ENCODE assay signal across 10 cellular contexts in the genomic region with DNA sequence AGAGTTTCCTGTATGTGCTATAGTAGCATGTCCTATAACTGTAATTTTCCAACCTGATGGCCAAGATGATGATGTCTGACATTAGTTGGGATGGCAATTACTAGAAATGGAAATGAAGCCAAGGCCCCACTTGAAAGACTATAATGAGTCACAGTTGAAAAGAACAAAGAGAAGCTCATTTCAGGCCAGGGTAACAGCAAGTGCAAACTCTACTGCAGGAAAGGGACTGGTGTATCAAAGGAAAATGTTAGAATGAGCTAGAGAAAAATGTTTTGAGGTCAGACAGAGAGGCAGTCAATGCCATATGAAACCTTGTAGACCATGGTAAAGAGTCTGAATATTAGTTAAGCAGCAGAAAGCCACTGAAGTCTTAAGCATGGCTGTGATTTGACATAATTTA.
DNase-seq lines count a peak whose midpoint lies in the region; ATAC-seq and TF ChIP-seq lines count a peak whose summit lies in the region.
"Had no signal": no experiment of that assay in that cellular context is flagged by ENCODE, and none has a peak within 500 bp of the region (broad histone marks: within the 10 kb centered on the region; RNA-seq: fewer than 3 reads in every experiment).

No MANE protein-coding gene starts in this region.

- peak in 1 of 2 donors; percentile 11 for DNase-seq in activated naive CD4-positive, alpha-beta T cell treated with anti-CD3 and anti-CD28 coated beads, Interleukin-2, amount 50 U/mL, for 72 hours (ENCODE audit: low spot score in 2 of 2)
- no peak for DNase-seq in activated naive CD4-positive, alpha-beta T cell treated with anti-CD3 and anti-CD28 coated beads, Interleukin-2, amount 50 U/mL, for 16 hours
- peak; percentile 13 for DNase-seq in activated CD8-positive, alpha-beta T cell treated with anti-CD3 and anti-CD28 coated beads for 36 hours
- no peak for DNase-seq in stimulated activated naive CD4-positive, alpha-beta T cell treated with Interleukin-2 at 50 U/mL for 16 hours (lab: John Stamatoyannopoulos, UW)
- DNase-seq in DMS114 treated with DMSO at 0.1 percent for 48 hours (lab: John Stamatoyannopoulos, UW; ENCODE audit: unreplicated experiment) = no peak
- no peak for DNase-seq in chondrocyte (ENCODE audit: low spot score)
- no peak for DNase-seq in foreskin keratinocyte
- DNase-seq: amygdala, NCI-H345 had no signal

- no peak for TF ChIP-seq CTCF in activated CD8-positive, alpha-beta T cell treated with anti-CD3 and anti-CD28 coated beads for 36 hours (IDR thresholded peaks at IDR 0.05)
- TF ChIP-seq CTCF in chondrocyte (IDR thresholded peaks at IDR 0.05) = no peak
- no peak for TF ChIP-seq CTCF in foreskin keratinocyte (conservative IDR thresholded peaks at IDR 0.05)

- H3K9me3 Mint-ChIP-seq in activated naive CD4-positive, alpha-beta T cell treated with anti-CD3 and anti-CD28 coated beads, Interleukin-2, amount 50 U/mL, for 72 hours = no peaks in the 10 kb centered on the region
- H3K9me3 Mint-ChIP-seq in activated CD8-positive, alpha-beta T cell treated with anti-CD3 and anti-CD28 coated beads for 36 hours = no peaks in the 10 kb centered on the region
- no peaks in the 10 kb centered on the region for H3K9me3 Mint-ChIP-seq in chondrocyte (ENCODE audit: low read depth)

- peaks cover 5% of the 10 kb centered on the region for H3K4me1 ChIP-seq in foreskin keratinocyte

- CTCF ChIA-PET in activated CD8-positive, alpha-beta T cell treated with anti-CD3 and anti-CD28 coated beads for 36 hours (lab: Charles Lee) = interaction anchor here (1.0 kb wide), 2 partner anchors 29 to 69 kb away, joined by 3 read pairs; no protein-coding TSS in a partner anchor

- intact Hi-C loops in activated CD8-positive, alpha-beta T cell treated with anti-CD3 and anti-CD28 coated beads for 36 hours (cut with micrococcal nuclease) = no loop called here

- H3K4me3 Mint-ChIP-seq in activated CD8-positive, alpha-beta T cell treated with anti-CD3 and anti-CD28 coated beads for 36 hours = no peak overlapping the region
- no peak overlapping the region for H3K4me3 Mint-ChIP-seq in chondrocyte (ENCODE audit: unreplicated experiment)

- no peaks in the 10 kb centered on the region for H3K27me3 Mint-ChIP-seq in activated CD8-positive, alpha-beta T cell treated with anti-CD3 and anti-CD28 coated beads for 36 hours
- no peaks in the 10 kb centered on the region for H3K27me3 Mint-ChIP-seq in chondrocyte (ENCODE audit: low read depth)

- no peak overlapping the region for H3K27ac ChIP-seq in foreskin keratinocyte

- H3K36me3 Mint-ChIP-seq in activated naive CD4-positive, alpha-beta T cell treated with anti-CD3 and anti-CD28 coated beads, Interleukin-2, amount 50 U/mL, for 72 hours = peaks cover 7% of the 10 kb centered on the region in 2 donors
- H3K36me3 Mint-ChIP-seq in activated CD8-positive, alpha-beta T cell treated with anti-CD3 and anti-CD28 coated beads for 36 hours (ENCODE audit: low read depth) = peaks cover 8% of the 10 kb centered on the region
- H3K36me3 Mint-ChIP-seq in chondrocyte (ENCODE audit: low read depth) = peaks cover 9% of the 10 kb centered on the region

- H3K4me1 Mint-ChIP-seq in activated CD8-positive, alpha-beta T cell treated with anti-CD3 and anti-CD28 coated beads for 36 hours (ENCODE audit: low read depth) = peaks cover 23% of the 10 kb centered on the region
- no peaks in the 10 kb centered on the region for H3K4me1 Mint-ChIP-seq in chondrocyte (ENCODE audit: low read depth)

- peak overlapping the region in 1 of 2 donors; percentile 29 for H3K27ac Mint-ChIP-seq in activated naive CD4-positive, alpha-beta T cell treated with anti-CD3 and anti-CD28 coated beads, Interleukin-2, amount 50 U/mL, for 72 hours
- peak overlapping the region; percentile 69 for H3K27ac Mint-ChIP-seq in activated CD8-positive, alpha-beta T cell treated with anti-CD3 and anti-CD28 coated beads for 36 hours
- no peak overlapping the region for H3K27ac Mint-ChIP-seq in chondrocyte (ENCODE audit: unreplicated experiment)

- POLR2A ChIA-PET in activated CD8-positive, alpha-beta T cell treated with anti-CD3 and anti-CD28 coated beads for 36 hours (lab: Charles Lee) = no interaction called here

- H3K27me3 ChIP-seq in foreskin keratinocyte = no peaks in the 10 kb centered on the region

- ATAC-seq in activated naive CD4-positive, alpha-beta T cell treated with anti-CD3 and anti-CD28 coated beads, Interleukin-2, amount 50 U/mL, for 72 hours = peak; percentile 94 to 97
- ATAC-seq in HG03097 (IDR thresholded peaks at IDR 0.05; ENCODE audit: low FRiP score, unreplicated experiment) = peak; percentile 42
- peak; percentile 91 for ATAC-seq in activated CD8-positive, alpha-beta T cell treated with anti-CD3 and anti-CD28 coated beads for 36 hours
- ATAC-seq in foreskin keratinocyte = no peak
